Comparison of ENCODE assay signal across 17 cellular contexts in the genomic region with DNA sequence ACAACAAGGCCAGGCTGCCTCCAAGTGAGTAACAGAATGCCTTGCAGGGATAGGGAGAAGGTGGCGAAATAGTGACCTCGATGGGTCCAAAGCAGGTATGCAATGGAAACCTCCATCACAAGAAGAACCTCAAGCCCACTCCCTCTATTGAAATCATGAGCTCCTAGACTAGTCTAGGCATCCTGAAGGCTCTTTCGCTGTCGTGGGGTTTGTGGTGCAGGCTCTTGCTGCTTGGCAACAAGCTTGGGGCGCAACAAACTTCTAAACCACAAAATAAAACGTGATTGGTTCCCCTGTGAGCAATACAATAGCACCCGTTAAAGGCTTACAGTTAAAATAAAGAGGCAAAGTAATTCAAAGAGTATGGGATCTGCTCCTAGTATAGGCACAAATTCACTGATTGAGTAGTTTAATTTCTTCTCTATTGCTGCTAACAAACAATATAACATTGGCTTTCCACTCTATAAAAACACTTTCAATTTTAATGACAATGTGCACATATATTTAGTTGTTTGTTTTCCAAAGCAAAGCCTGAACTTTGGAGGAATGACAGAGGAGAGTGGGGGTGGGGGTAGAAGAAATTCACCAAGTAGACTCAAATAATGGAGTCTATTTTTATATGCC.
A peak's percentile ranks its signal among the peaks of the same experiment; 100 is the strongest.
DNase-seq lines count a peak whose midpoint lies in the region; ATAC-seq and TF ChIP-seq lines count a peak whose summit lies in the region.
"Had no signal": no experiment of that assay in that cellular context is flagged by ENCODE, and none has a peak within 500 bp of the region (broad histone marks: within the 10 kb centered on the region; RNA-seq: fewer than 3 reads in every experiment).

No MANE protein-coding gene starts in this region.

- no peaks in the 10 kb centered on the region for H3K79me2 ChIP-seq in H9 (ENCODE audit: insufficient read depth, low read length)
- no peaks in the 10 kb centered on the region for H3K79me2 ChIP-seq in neural progenitor cell (ENCODE audit: low read depth)

- H2AFZ ChIP-seq in H9 (ENCODE audit: low read length) = no peak overlapping the region
- peak overlapping the region; percentile 87 for H2AFZ ChIP-seq in neural progenitor cell (replicated peaks)

- H3K9me3 Mint-ChIP-seq in H9 = peaks cover 0 to 2% of the 10 kb centered on the region in 2 experiments; a peak in 3 of 5 replicates
- H3K9me3 Mint-ChIP-seq in neural progenitor cell = no peaks in the 10 kb centered on the region

- ATAC-seq in heart right ventricle (no peak), HG03469 (IDR thresholded peaks at IDR 0.05; ENCODE audit: unreplicated experiment) (no peak), HG03039 (IDR thresholded peaks at IDR 0.05; ENCODE audit: unreplicated experiment) (no peak)
- ATAC-seq: Right ventricle myocardium inferior had no signal

- H2BK20ac ChIP-seq in H9 (ENCODE audit: low read depth, low read length, poor library complexity, severe bottlenecking) = no peak overlapping the region

- TF ChIP-seq CTCF in H9 (conservative IDR thresholded peaks at IDR 0.05) (no peak), neural progenitor cell (IDR thresholded peaks at IDR 0.05) (no peak), heart right ventricle (IDR thresholded peaks at IDR 0.05) (no peak)

- H3F3A ChIP-seq in neural progenitor cell (ENCODE audit: low read depth) = peaks cover 10% of the 10 kb centered on the region

- H3K56ac ChIP-seq in H9 (ENCODE audit: insufficient read length, low read depth, low read length) = no peak overlapping the region

- peak overlapping the region; percentile 2 for H2BK120ac ChIP-seq in H9 (ENCODE audit: low read depth, low read length, poor library complexity, severe bottlenecking)

- intact Hi-C loops in heart right ventricle (cut with DNase I) = no loop called here

- no peaks in the 10 kb centered on the region for H4K20me1 ChIP-seq in H9 (ENCODE audit: control insufficient read depth, insufficient read depth, insufficient read length)
- H4K20me1 ChIP-seq in neural progenitor cell (ENCODE audit: low read depth) = no peaks in the 10 kb centered on the region

- H3K4me1 Mint-ChIP-seq in H9 = peaks cover 26 to 38% of the 10 kb centered on the region in 2 experiments
- H3K4me1 Mint-ChIP-seq in neural progenitor cell = peaks cover 11% of the 10 kb centered on the region
- H3K4me1 Mint-ChIP-seq: CD4-positive, CD25-positive, alpha-beta regulatory T cell had no signal

- H3K4me2 ChIP-seq in H9 (ENCODE audit: insufficient read depth, insufficient read length, low read length) (no peak overlapping the region), neural progenitor cell (peak overlapping the region; percentile 59)
- H3K4me2 ChIP-seq: SK-N-SH had no signal

- H3K36me3 ChIP-seq in NT2/D1 (ENCODE audit: insufficient read depth, insufficient read length, low read length) = no peaks in the 10 kb centered on the region
- no peaks in the 10 kb centered on the region for H3K36me3 ChIP-seq in neural progenitor cell
- no peaks in the 10 kb centered on the region for H3K36me3 ChIP-seq in heart right ventricle

- no peaks in the 10 kb centered on the region for H3K27me3 ChIP-seq in H9 (ENCODE audit: insufficient read depth, low read length)
- H3K27me3 ChIP-seq in NT2/D1 (ENCODE audit: insufficient read depth, insufficient read length) = no peaks in the 10 kb centered on the region
- no peaks in the 10 kb centered on the region for H3K27me3 ChIP-seq in neural progenitor cell
- peaks cover 0 to 14% (median 10%) of the 10 kb centered on the region in 7 donors for H3K27me3 ChIP-seq in heart right ventricle

- H3T11ph ChIP-seq in H9 (ENCODE audit: low read length) = peak overlapping the region; percentile 94

- peak overlapping the region; percentile 87; the same call in 1 of the 2 replicates for H3K14ac ChIP-seq in H9 (ENCODE audit: insufficient read depth, low read length)

- H2BK12ac ChIP-seq in H9 (ENCODE audit: insufficient read length, low read depth, low read length) = no peak overlapping the region

- H3K4ac ChIP-seq in H9 (ENCODE audit: low read depth, low read length) = no peak overlapping the region; the same call in 1 of the 2 replicates

- H3K23me2 ChIP-seq in H9 (ENCODE audit: insufficient read length, low read depth, low read length, poor library complexity, severe bottlenecking) = no peaks in the 10 kb centered on the region

- no peaks in the 10 kb centered on the region for H3K36me3 Mint-ChIP-seq in H9 (ENCODE audit: insufficient read depth in 1 of 3, low read depth in 3 of 3)
- no peaks in the 10 kb centered on the region for H3K36me3 Mint-ChIP-seq in neural progenitor cell
- H3K36me3 Mint-ChIP-seq: CD4-positive, CD25-positive, alpha-beta regulatory T cell had no signal

- H3K27me3 Mint-ChIP-seq in H9 (ENCODE audit: low read depth) (peaks cover 17% of the 10 kb centered on the region), neural progenitor cell (ENCODE audit: insufficient read depth, low read depth) (peaks cover 3% of the 10 kb centered on the region)

- peak overlapping the region; percentile 94 for H3K18ac ChIP-seq in H9 (ENCODE audit: insufficient read length, low read depth, low read length)

- H3K27ac Mint-ChIP-seq in H9 = peak overlapping the region; percentile 93 to 96 (median 96)
- H3K27ac Mint-ChIP-seq in neural progenitor cell = no peak overlapping the region
- H3K27ac Mint-ChIP-seq: CD4-positive, CD25-positive, alpha-beta regulatory T cell had no signal

- WGBS in H9 (ENCODE audit: extremely low coverage, insufficient read length, low lambda C conversion rate) = no CpG with 5 or more reads among the region's 7 CpGs
- 31 to 34% methylated on average over 7 of the region's 7 CpGs for WGBS in heart right ventricle, 2 donors

- H3K79me1 ChIP-seq in H9 (ENCODE audit: insufficient read depth, low read depth, low read length, poor library complexity, severe bottlenecking) = no peaks in the 10 kb centered on the region

- H3K4me3 ChIP-seq in NT2/D1 (ENCODE audit: insufficient read length, low read depth) (no peak overlapping the region), neural progenitor cell (peak overlapping the region; percentile 13), heart right ventricle (no peak overlapping the region)

- H4K91ac ChIP-seq in H9 (ENCODE audit: insufficient read length, low read depth, low read length) = no peak overlapping the region

- H3K4me1 ChIP-seq in H9 (ENCODE audit: insufficient read depth, low read length) (0 out of 2 replicates have a peak, but pooled peaks cover 2% of the 10 kb centered on the region), NT2/D1 (ENCODE audit: insufficient read depth, insufficient read length) (peaks cover 3% of the 10 kb centered on the region), neural progenitor cell (peaks cover 18% of the 10 kb centered on the region), heart right ventricle (no peaks in the 10 kb centered on the region)

- no peak overlapping the region for H4K8ac ChIP-seq in H9 (replicated peaks; ENCODE audit: insufficient read length, low read depth, low read length)

- no peak overlapping the region for H4K5ac ChIP-seq in H9 (ENCODE audit: insufficient read length, low read depth, low read length)

- peak; percentile 71 for DNase-seq in H9
- peak; percentile 91 for DNase-seq in NT2/D1 (ENCODE audit: low read depth, low spot score)
- peak; percentile 25 for DNase-seq in iPS DF 19.7 (ENCODE audit: low read depth, low spot score)
- peak; percentile 60 for DNase-seq in neural progenitor cell (ENCODE audit: low spot score)
- no peak for DNase-seq in heart right ventricle
- DNase-seq: CD4-positive, CD25-positive, alpha-beta regulatory T cell; DMS79; GOT3; IMR-90; NCI-H1436; NCI-H2029 treated with DMSO at 0.1 percent for 48 hours; NCI-H526; NK-92 treated with Interleukin-12 subunit alpha and Interleukin-12 subunit beta, amount 100 ng/mL, for 24 hours; SK-N-SH had no signal

- no peak overlapping the region for H2BK15ac ChIP-seq in H9 (ENCODE audit: low read depth, low read length)

- H3K9me3 ChIP-seq in H9 (ENCODE audit: control insufficient read depth, low read depth, low read length) (no peaks in the 10 kb centered on the region), NT2/D1 (ENCODE audit: insufficient read depth, low read length) (no peaks in the 10 kb centered on the region), neural progenitor cell (ENCODE audit: low read depth) (no peaks in the 10 kb centered on the region), heart right ventricle (no peaks in the 10 kb centered on the region)
- H3K9me3 ChIP-seq: SK-N-SH had no signal

- H2AK5ac ChIP-seq in H9 (ENCODE audit: insufficient read length, low read length) = no peak overlapping the region

- no peak overlapping the region for H2BK5ac ChIP-seq in H9 (ENCODE audit: insufficient read length, low read length)

- peak overlapping the region; percentile 44 to 73 for H3K4me3 Mint-ChIP-seq in H9
- H3K4me3 Mint-ChIP-seq in neural progenitor cell = no peak overlapping the region
- H3K4me3 Mint-ChIP-seq: CD4-positive, CD25-positive, alpha-beta regulatory T cell had no signal

- H3K9ac ChIP-seq in H9 (ENCODE audit: extremely low read depth, insufficient read length, low read length) (no peak overlapping the region), NT2/D1 (ENCODE audit: insufficient read length, low read depth) (no peak overlapping the region), neural progenitor cell (no peak overlapping the region)
- H3K9ac ChIP-seq: SK-N-SH had no signal

- H3K27ac ChIP-seq in H9 (ENCODE audit: insufficient read length, low read depth, low read length) (no peak overlapping the region), neural progenitor cell (no peak overlapping the region), heart right ventricle (no peak overlapping the region)

- H3K23ac ChIP-seq in H9 (ENCODE audit: insufficient read length, low read depth, low read length) = no peak overlapping the region

Comparison
In these comparisons a context has a peak if more than half of its experiments do, and no peak if none do; other contexts are left out.
1. DNase-seq: peak in H9 (single experiment), NT2/D1 (single experiment), iPS DF 19.7 (single experiment) and neural progenitor cell (single experiment); none in heart right ventricle (0 of 2).